ENCODE assay signal across 22 cellular contexts in genomic region chr6:166932616-166933015, GRCh38.
"Had no signal": no experiment of that assay in that cellular context is flagged by ENCODE, and none has a peak within 500 bp of the region (broad histone marks: within the 10 kb centered on the region; RNA-seq: fewer than 3 reads in every experiment).

No MANE protein-coding gene starts in this region.

- H2AFZ ChIP-seq: neural progenitor cell had no signal

- H3K4me2 ChIP-seq: neural progenitor cell had no signal

- DNase-seq: activated CD4-positive, alpha-beta memory T cell treated with anti-CD3 and anti-CD28 coated beads for 36 hours; activated CD4-positive, alpha-beta T cell treated with anti-CD3 and anti-CD28 coated beads for 36 hours; cerebellar nuclear complex; cortex of kidney; heart left ventricle; kidney; left lung; mucosa of descending colon; naive B cell; psoas muscle; small intestine; stimulated activated CD4-positive, alpha-beta T cell treated with anti-CD3 and anti-CD28 coated beads, Interleukin-4, amount 100 ng/mL, for 1 hour; stimulated activated naive CD4-positive, alpha-beta T cell treated with Interleukin-2 at 50 U/mL for 16 hours; thyroid gland had no signal

- H3K4me3 ChIP-seq: breast epithelium, gastroesophageal sphincter, heart left ventricle, left lung, mucosa of descending colon, neural progenitor cell, psoas muscle, SJSA1, thyroid gland had no signal

- H3K36me3 ChIP-seq: neural progenitor cell, SJSA1 had no signal

- H3K27me3 ChIP-seq: breast epithelium, gastroesophageal sphincter, heart left ventricle, left lung, neural progenitor cell, SJSA1, thyroid gland had no signal

- H3K4me1 ChIP-seq: breast epithelium, gastroesophageal sphincter, left lung, psoas muscle, SJSA1 had no signal

- FAIRE-seq: astrocyte, kidney, small intestine had no signal

- H3K9ac ChIP-seq: neural progenitor cell had no signal

- H3K9me3 Mint-ChIP-seq: activated CD4-positive, alpha-beta memory T cell treated with anti-CD3 and anti-CD28 coated beads for 36 hours; activated T-helper 1 cell treated with anti-CD3 and anti-CD28 coated beads, Interleukin-12 subunit alpha, Interleukin-12 subunit beta, Interleukin-2, Interleukin-4 antibody, amounts not matched to agents 30 ng/mL and 10 ng/mL and 1 ng/mL, durations not matched to agents 14 hours and 24 hours and 36 hours; naive B cell; neural progenitor cell had no signal

- H3K27me3 Mint-ChIP-seq: activated CD4-positive, alpha-beta memory T cell treated with anti-CD3 and anti-CD28 coated beads for 36 hours; activated CD4-positive, alpha-beta T cell treated with anti-CD3 and anti-CD28 coated beads for 36 hours; naive B cell had no signal

- H3K27ac ChIP-seq: breast epithelium, gastroesophageal sphincter, heart left ventricle, left lung, neural progenitor cell, psoas muscle, SJSA1, thyroid gland had no signal

- H3K9me3 ChIP-seq: breast epithelium, gastroesophageal sphincter, heart left ventricle, left lung, mucosa of descending colon, psoas muscle, SJSA1, thyroid gland had no signal

- ATAC-seq: activated CD4-positive, alpha-beta T cell treated with anti-CD3 and anti-CD28 coated beads for 36 hours; esophagus mucosa; gastroesophageal sphincter; heart left ventricle; left lung; mucosa of descending colon; psoas muscle; right cardiac atrium had no signal

- H3K4me3 Mint-ChIP-seq: activated CD4-positive, alpha-beta memory T cell treated with anti-CD3 and anti-CD28 coated beads for 36 hours; activated CD4-positive, alpha-beta T cell treated with anti-CD3 and anti-CD28 coated beads for 36 hours; activated T-helper 1 cell treated with anti-CD3 and anti-CD28 coated beads, Interleukin-12 subunit alpha, Interleukin-12 subunit beta, Interleukin-2, Interleukin-4 antibody, amounts not matched to agents 30 ng/mL and 10 ng/mL and 1 ng/mL, durations not matched to agents 14 hours and 24 hours and 36 hours; neural progenitor cell had no signal

- H3K27ac Mint-ChIP-seq: activated CD4-positive, alpha-beta memory T cell treated with anti-CD3 and anti-CD28 coated beads for 36 hours; activated CD4-positive, alpha-beta T cell treated with anti-CD3 and anti-CD28 coated beads for 36 hours had no signal
